In the genomic region with DNA sequence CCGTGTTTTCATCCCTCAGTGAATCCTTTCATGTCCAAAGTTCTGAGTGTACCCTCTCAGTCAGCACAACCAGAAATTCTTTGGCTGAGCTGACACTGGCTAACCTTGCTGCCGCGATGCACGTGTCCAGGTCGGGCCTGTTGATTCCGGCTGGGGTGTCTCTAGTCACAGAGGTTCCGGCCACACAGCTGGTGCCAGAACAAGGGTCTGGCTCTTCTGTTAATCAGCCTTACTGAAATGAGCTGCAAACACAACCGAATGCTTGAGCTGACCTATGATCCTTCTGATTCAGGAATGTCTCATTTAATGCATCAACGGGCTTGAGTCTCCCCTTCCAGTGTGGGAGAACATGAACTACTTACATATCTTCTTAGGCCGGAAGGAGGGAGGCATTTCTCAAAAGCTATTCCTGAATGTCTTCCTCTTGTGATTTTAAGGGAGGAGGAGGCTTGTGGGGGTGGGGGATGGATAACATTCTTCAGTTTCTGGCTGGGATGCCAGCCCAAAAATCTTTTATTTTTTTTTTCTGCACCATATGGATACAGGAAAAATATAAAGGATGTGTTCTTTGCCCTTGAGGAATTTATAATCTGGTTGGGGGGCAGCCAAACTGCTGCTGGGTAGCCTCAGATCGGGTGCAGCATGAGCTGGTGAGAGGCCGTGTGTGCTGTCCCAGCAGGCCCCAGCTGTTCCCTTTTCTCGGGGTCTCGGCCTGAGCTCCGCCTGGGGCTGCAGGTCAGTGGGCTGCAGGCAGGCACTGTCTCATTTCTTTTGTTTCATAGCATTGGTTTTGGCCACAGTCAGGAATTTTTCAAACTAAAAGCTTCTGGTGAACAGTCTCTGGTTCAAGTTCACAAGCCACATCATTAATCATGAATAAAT, we compare ENCODE assay signal across 1 cellular context.
TF ChIP-seq lines count a peak whose summit lies in the region.

No MANE protein-coding gene starts in this region.

TF ChIP-seq in H1, 55 proteins besides CTCF, POLR2A, EP300 and RAD21:
- no peak for TF ChIP-seq POU5F1 (IDR thresholded peaks at IDR 0.05; ENCODE audit: low read depth, low read length)
- TF ChIP-seq JUN (IDR thresholded peaks at IDR 0.05; ENCODE audit: low read depth, low read length), result no peak
